In genomic region chr5:177349362-177349647, GRCh38 we compare ENCODE assay signal across 14 cellular contexts. TPM values are rescaled to one million over a fixed set of nuclear protein-coding genes. Genes with fewer than 3 reads are reported as not detected.
DNase-seq lines count a peak whose midpoint lies in the region; ATAC-seq, FAIRE-seq and TF ChIP-seq lines count a peak whose summit lies in the region.
"Had no signal": no experiment of that assay in that cellular context is flagged by ENCODE, and none has a peak within 500 bp of the region (broad histone marks: within the 10 kb centered on the region; RNA-seq: fewer than 3 reads in every experiment).

No MANE protein-coding gene starts in this region.

- H3K36me3 ChIP-seq in CD8-positive, alpha-beta memory T cell (ENCODE audit: insufficient read depth, low read length) = peaks cover 17% of the 10 kb centered on the region
- H3K36me3 ChIP-seq in SU-DHL-6 (ENCODE audit: low read length) (peaks cover 6% of the 10 kb centered on the region; the same call in 1 of the 2 replicates), keratinocyte (ENCODE audit: control insufficient read depth in 2 of 2, extremely low read depth in 1 of 2, insufficient read depth in 2 of 2, low read length in 2 of 2) (peaks cover 12 to 23% of the 10 kb centered on the region in 2 experiments), ovary (no peaks in the 10 kb centered on the region)

- intact Hi-C loops in ovary (cut with DNase I) = no loop called here

- peak overlapping the region; percentile 30 to 100 (median 97) for H3K4me3 Mint-ChIP-seq in CD8-positive, alpha-beta memory T cell

- H3K27me3 ChIP-seq in CD8-positive, alpha-beta memory T cell (ENCODE audit: insufficient read depth, low read length, poor library complexity, severe bottlenecking) = no peaks in the 10 kb centered on the region
- no peaks in the 10 kb centered on the region for H3K27me3 ChIP-seq in SU-DHL-6 (ENCODE audit: low read length)
- H3K27me3 ChIP-seq in keratinocyte (ENCODE audit: control insufficient read depth, extremely low read depth, insufficient read depth, low read length) = no peaks in the 10 kb centered on the region
- H3K27me3 ChIP-seq in ovary = no peaks in the 10 kb centered on the region
- H3K27me3 ChIP-seq: stomach had no signal

- POLR2A ChIA-PET in CD8-positive, alpha-beta memory T cell (lab: Charles Lee) = interaction anchor here (1.8 kb wide), 1 partner anchor 11 kb away, joined by 5 read pairs; no protein-coding TSS in a partner anchor

- peaks cover 40% of the 10 kb centered on the region for H3K4me1 ChIP-seq in CD8-positive, alpha-beta memory T cell (ENCODE audit: insufficient read depth, low read length)
- H3K4me1 ChIP-seq in keratinocyte (ENCODE audit: control insufficient read depth, extremely low read depth, insufficient read depth, low read length) = peaks cover 25% of the 10 kb centered on the region
- H3K4me1 ChIP-seq in ovary (ENCODE audit: insufficient read depth) = peaks cover 14% of the 10 kb centered on the region

- H3K9me2 ChIP-seq in SU-DHL-6 (replicated peaks; ENCODE audit: insufficient read depth, low read length) = no peaks in the 10 kb centered on the region

- CTCF ChIA-PET in CD8-positive, alpha-beta memory T cell (lab: Charles Lee) = interaction anchor here (0.9 to 6.0 kb wide), 2 partner anchors 40 to 54 kb away, joined by 3 to 37 read pairs; no protein-coding TSS in a partner anchor

- H3K9me3 ChIP-seq in CD8-positive, alpha-beta memory T cell (ENCODE audit: low read length) = no peaks in the 10 kb centered on the region
- H3K9me3 ChIP-seq in SU-DHL-6 (ENCODE audit: insufficient read depth, low read length) = no peaks in the 10 kb centered on the region
- H3K9me3 ChIP-seq in keratinocyte (ENCODE audit: control insufficient read depth, low read depth, low read length) = no peaks in the 10 kb centered on the region
- H3K9me3 ChIP-seq in ovary = no peaks in the 10 kb centered on the region
- H3K9me3 ChIP-seq: stomach had no signal

- no peak for TF ChIP-seq POLR2A in ovary (IDR thresholded peaks at IDR 0.05)

- no peaks in the 10 kb centered on the region for H3K9me1 ChIP-seq in keratinocyte (ENCODE audit: control insufficient read depth, extremely low read depth, insufficient read depth, low read length)

- H3K4me1 Mint-ChIP-seq in CD8-positive, alpha-beta memory T cell = peaks cover 47 to 68% (median 56%) of the 10 kb centered on the region in 3 donors

- H2AFZ ChIP-seq in SU-DHL-6 (ENCODE audit: low read depth, low read length, severe bottlenecking) = no peak overlapping the region
- no peak overlapping the region for H2AFZ ChIP-seq in keratinocyte (ENCODE audit: control insufficient read depth, low read length)

- no peaks in the 10 kb centered on the region for H3K9me3 Mint-ChIP-seq in CD8-positive, alpha-beta memory T cell

- ATAC-seq in HG02798 (IDR thresholded peaks at IDR 0.05; ENCODE audit: poor library complexity, unreplicated experiment) (no peak), GM21528 (IDR thresholded peaks at IDR 0.05; ENCODE audit: low FRiP score, unreplicated experiment) (no peak), GM19324 (IDR thresholded peaks at IDR 0.05; ENCODE audit: low FRiP score, unreplicated experiment) (no peak)

- H4K20me1 ChIP-seq in SU-DHL-6 (ENCODE audit: low read depth, low read length) = no peaks in the 10 kb centered on the region; the same call in 1 of the 2 replicates
- peaks cover 4% of the 10 kb centered on the region for H4K20me1 ChIP-seq in keratinocyte (ENCODE audit: control insufficient read depth, extremely low read depth, insufficient read depth, low read length)

- H3K27me3 Mint-ChIP-seq in CD8-positive, alpha-beta memory T cell = no peaks in the 10 kb centered on the region

- no peak for TF ChIP-seq EP300 in ovary (IDR thresholded peaks at IDR 0.05)

- peak overlapping the region; percentile 20; the same call in 1 of the 2 replicates for H3K27ac ChIP-seq in 22Rv1
- no peak overlapping the region for H3K27ac ChIP-seq in CD8-positive, alpha-beta memory T cell (ENCODE audit: low read depth, low read length)
- no peak overlapping the region for H3K27ac ChIP-seq in SU-DHL-6 (ENCODE audit: low read depth, low read length)
- no peak overlapping the region for H3K27ac ChIP-seq in keratinocyte (ENCODE audit: control insufficient read depth, insufficient read depth, low read length)
- H3K27ac ChIP-seq in ovary = no peak overlapping the region
- H3K27ac ChIP-seq: stomach, VCaP had no signal

- FAIRE-seq in keratinocyte (lab: Jason Lieb, UNC) = no peak

- no peak overlapping the region for H3K4me3 ChIP-seq in CD8-positive, alpha-beta memory T cell (ENCODE audit: low read length)
- H3K4me3 ChIP-seq in SU-DHL-6 (ENCODE audit: insufficient read depth, low read length, poor library complexity, severe bottlenecking) (peak overlapping the region; percentile 76), keratinocyte (ENCODE audit: control insufficient read depth in 2 of 3, extremely low read depth in 1 of 3, insufficient read depth in 2 of 3, low read depth in 1 of 3, low read length in 3 of 3) (no peak overlapping the region), ovary (no peak overlapping the region)

- WGBS in ovary, 3 donors = 60 to 69% (median 61%) methylated on average over 3 of the region's 3 CpGs

- H3K4me2 ChIP-seq in SU-DHL-6 (ENCODE audit: low read depth, low read length, poor library complexity, severe bottlenecking) (peak overlapping the region; percentile 97), keratinocyte (ENCODE audit: control insufficient read depth, extremely low read depth, insufficient read depth, low read depth, low read length) (peak overlapping the region; percentile 95)

- dilution Hi-C loops in keratinocyte (cut with MboI; ENCODE audit: extremely low pct_ligation_motif_present, low sequenced_read_pairs) = no loop called here

- no peak for TF ChIP-seq CTCF in 22Rv1 (IDR thresholded peaks at IDR 0.05)
- no peak for TF ChIP-seq CTCF in SU-DHL-6 (IDR thresholded peaks at IDR 0.05; ENCODE audit: insufficient read depth, low read length, poor library complexity, severe bottlenecking)
- no peak for TF ChIP-seq CTCF in keratinocyte (optimal IDR thresholded peaks at IDR 0.05 in 1 of 3, IDR thresholded peaks at IDR 0.05 in 1 of 3, conservative IDR thresholded peaks at IDR 0.05 in 1 of 3; ENCODE audit: extremely low read depth in 1 of 3, insufficient read depth in 2 of 3, low read length in 3 of 3)
- TF ChIP-seq CTCF in ovary (IDR thresholded peaks at IDR 0.05) = no peak

- H3K9ac ChIP-seq in SU-DHL-6 (ENCODE audit: low read length) (peak overlapping the region; percentile 70; the same call in 1 of the 2 replicates), keratinocyte (ENCODE audit: control insufficient read depth, extremely low read depth, insufficient read depth, low read length) (no peak overlapping the region)

- H3K27ac Mint-ChIP-seq in CD8-positive, alpha-beta memory T cell = peak overlapping the region in 7 of 8 donors; percentile 17 to 100 (median 58)

- H3K36me3 Mint-ChIP-seq in CD8-positive, alpha-beta memory T cell = peaks cover 0 to 53% (median 0%) of the 10 kb centered on the region in 3 donors

- H3K79me2 ChIP-seq in SU-DHL-6 (ENCODE audit: insufficient read depth, low read length) (peaks cover 66% of the 10 kb centered on the region), keratinocyte (ENCODE audit: control insufficient read depth, insufficient read depth, low read length) (peaks cover 63% of the 10 kb centered on the region)

- no peaks in the 10 kb centered on the region for H3F3A ChIP-seq in SU-DHL-6 (ENCODE audit: insufficient read depth)

- no peak for DNase-seq in CD8-positive, alpha-beta memory T cell
- DNase-seq in keratinocyte (ENCODE audit: low read depth, low spot score) (no peak), ovary (no peak)
- DNase-seq: mesenchymal stem cell; NCI-H226; stimulated activated CD4-positive, alpha-beta T cell treated with anti-CD3 and anti-CD28 coated beads, Interleukin-2, amount 100 ng/mL, for 48 hours; stomach had no signal

RNA-seq across cellular contexts. Expression of gene LMAN2, which starts 2.2 kb away (rescaled TPM):
- 100 to 1,000 TPM; 112 to 126 TPM for total RNA-seq in CD8-positive, alpha-beta memory T cell
- polyA plus RNA-seq in CD8-positive, alpha-beta memory T cell = 276 TPM
- polyA plus RNA-seq in keratinocyte (105 to 147 TPM (median 146 TPM) in 3 replicates), ovary (100 to 1,000 TPM in 1 of 2 donors, 10 to 100 TPM in 1; 85.0 to 142 TPM)
- polyA plus RNA-seq in keratinocyte (2011; ENCODE audit: low read depth) = 123 TPM
- 97.8 and 116 TPM in 2 replicates for polyA plus RNA-seq in keratinocyte (2011; cell fraction: cytosol; rRNA removed)
- polyA plus RNA-seq in keratinocyte (2011; cell fraction: nucleus; rRNA removed) = 203 and 245 TPM in 2 replicates
- polyA plus RNA-seq in keratinocyte (2012; ENCODE audit: low replicate concordance) = 87.3 and 153 TPM in 2 replicates
- polyA minus RNA-seq in keratinocyte = 165 to 210 TPM (median 166 TPM) in 3 replicates
- 248 TPM for polyA minus RNA-seq in keratinocyte (2011; cell fraction: cytosol; rRNA and poly(A)+ RNA removed)
- polyA minus RNA-seq in keratinocyte (2011; cell fraction: nucleus; rRNA and poly(A)+ RNA removed) = 118 and 135 TPM in 2 replicates
- 100 to 1,000 TPM in 2 of 7 donors, 10 to 100 TPM in 5; 63.5 to 154 (median 93.5) TPM for total RNA-seq in ovary

RNA-seq across cellular contexts. Expression of gene RGS14, which starts 8.4 kb away (rescaled TPM):
- 10 to 100 TPM; 60.5 to 61.9 TPM for total RNA-seq in CD8-positive, alpha-beta memory T cell
- 83.5 TPM for polyA plus RNA-seq in CD8-positive, alpha-beta memory T cell
- polyA plus RNA-seq in keratinocyte (8.6 to 10.6 TPM (median 9.3 TPM) in 3 replicates), ovary (1 to 10 TPM in 1 of 2 donors, under 1 TPM in 1; 0.73 to 6.2 TPM)
- polyA plus RNA-seq in keratinocyte (2011; ENCODE audit: low read depth) = 1.1 TPM
- polyA plus RNA-seq in keratinocyte (2011; cell fraction: cytosol; rRNA removed) = 5.3 and 14.2 TPM in 2 replicates
- 12.9 and 17.9 TPM in 2 replicates for polyA plus RNA-seq in keratinocyte (2011; cell fraction: nucleus; rRNA removed)
- 3.5 and 10.1 TPM in 2 replicates for polyA plus RNA-seq in keratinocyte (2012; ENCODE audit: low replicate concordance)
- polyA minus RNA-seq in keratinocyte = 3.4 to 13.1 TPM (median 5.4 TPM) in 3 replicates
- polyA minus RNA-seq in keratinocyte (2011; cell fraction: cytosol; rRNA and poly(A)+ RNA removed) = 10.2 TPM
- polyA minus RNA-seq in keratinocyte (2011; cell fraction: nucleus; rRNA and poly(A)+ RNA removed) = 4.0 and 5.9 TPM in 2 replicates
- total RNA-seq in ovary = 10 to 100 TPM in 1 of 7 donors, 1 to 10 TPM in 6; 4.0 to 27.0 (median 8.0) TPM

RNA-seq across cellular contexts. Expression of gene SLC34A1, which starts 34.9 kb away (rescaled TPM):
- total RNA-seq in CD8-positive, alpha-beta memory T cell = under 1 TPM in 1 of 2 experiments, not detected in 1; 0.09 TPM
- 0.17 TPM for polyA plus RNA-seq in CD8-positive, alpha-beta memory T cell
- polyA plus RNA-seq in keratinocyte = 0.02 to 0.07 TPM (median 0.06 TPM) in 3 replicates
- not detected for polyA plus RNA-seq in keratinocyte (2011; ENCODE audit: low read depth)
- polyA plus RNA-seq in keratinocyte (2011; cell fraction: cytosol; rRNA removed) = 0.04 TPM in 1 of 2 replicates, not detected in the other
- 0.11 and 0.13 TPM in 2 replicates for polyA plus RNA-seq in keratinocyte (2011; cell fraction: nucleus; rRNA removed)
- polyA plus RNA-seq in keratinocyte (2012; ENCODE audit: low replicate concordance) = 0.06 TPM in 1 of 2 replicates, not detected in the other
- polyA minus RNA-seq in keratinocyte = 0.22 to 0.30 TPM in 2 of 3 replicates, not detected in the other
- not detected for polyA minus RNA-seq in keratinocyte (2011; cell fraction: cytosol; rRNA and poly(A)+ RNA removed)
- polyA minus RNA-seq in keratinocyte (2011; cell fraction: nucleus; rRNA and poly(A)+ RNA removed) = 0.32 and 0.47 TPM in 2 replicates
- total RNA-seq in ovary = not detected
- not detected for polyA plus RNA-seq in ovary
- total RNA-seq: RPMI7951, stomach had no signal

RNA-seq across cellular contexts. Expression of gene MXD3, which starts 37.6 kb away (rescaled TPM):
- 10 to 100 TPM; 10.2 to 13.4 TPM for total RNA-seq in CD8-positive, alpha-beta memory T cell
- 0.79 TPM for polyA plus RNA-seq in CD8-positive, alpha-beta memory T cell
- polyA plus RNA-seq in keratinocyte (0.69 to 1.2 TPM (median 0.97 TPM) in 3 replicates), ovary (1 to 10 TPM in 1 of 2 donors, under 1 TPM in 1; 0.30 to 6.0 TPM)
- 1.1 TPM for polyA plus RNA-seq in keratinocyte (2011; ENCODE audit: low read depth)
- 0.10 and 0.26 TPM in 2 replicates for polyA plus RNA-seq in keratinocyte (2011; cell fraction: cytosol; rRNA removed)
- 2.9 and 6.7 TPM in 2 replicates for polyA plus RNA-seq in keratinocyte (2011; cell fraction: nucleus; rRNA removed)
- polyA plus RNA-seq in keratinocyte (2012; ENCODE audit: low replicate concordance) = 1.3 and 2.7 TPM in 2 replicates
- 1.0 to 1.2 TPM (median 1.1 TPM) in 3 replicates for polyA minus RNA-seq in keratinocyte
- 2.1 TPM for polyA minus RNA-seq in keratinocyte (2011; cell fraction: cytosol; rRNA and poly(A)+ RNA removed)
- polyA minus RNA-seq in keratinocyte (2011; cell fraction: nucleus; rRNA and poly(A)+ RNA removed) = 1.7 and 2.6 TPM in 2 replicates
- 1 to 10 TPM; 3.2 to 9.8 (median 6.2) TPM for total RNA-seq in ovary

RNA-seq across cellular contexts. Expression of gene PRELID1, which starts 45.7 kb away (rescaled TPM):
- 100 to 1,000 TPM; 342 to 344 TPM for total RNA-seq in CD8-positive, alpha-beta memory T cell
- 235 TPM for polyA plus RNA-seq in CD8-positive, alpha-beta memory T cell
- polyA plus RNA-seq in keratinocyte = 245 to 280 TPM (median 248 TPM) in 3 replicates
- 267 TPM for polyA plus RNA-seq in keratinocyte (2011; ENCODE audit: low read depth)
- 239 and 268 TPM in 2 replicates for polyA plus RNA-seq in keratinocyte (2011; cell fraction: cytosol; rRNA removed)
- polyA plus RNA-seq in keratinocyte (2011; cell fraction: nucleus; rRNA removed) = 78.9 and 81.4 TPM in 2 replicates
- polyA plus RNA-seq in keratinocyte (2012; ENCODE audit: low replicate concordance) = 133 and 194 TPM in 2 replicates
- polyA minus RNA-seq in keratinocyte = 138 to 146 TPM (median 141 TPM) in 3 replicates
- polyA minus RNA-seq in keratinocyte (2011; cell fraction: cytosol; rRNA and poly(A)+ RNA removed) = 170 TPM
- 29.3 and 33.7 TPM in 2 replicates for polyA minus RNA-seq in keratinocyte (2011; cell fraction: nucleus; rRNA and poly(A)+ RNA removed)
- 10 to 100 TPM; 42.8 to 96.8 (median 74.6) TPM for total RNA-seq in ovary
- polyA plus RNA-seq in ovary = 10 to 100 TPM; 65.0 to 77.6 TPM
